Comparison of ENCODE assay signal across 10 cellular contexts in genomic region chr11:118448294-118448693, GRCh38. TPM values are rescaled to one million over a fixed set of nuclear protein-coding genes. Genes with fewer than 3 reads are reported as not detected.
DNase-seq lines count a peak whose midpoint lies in the region; ATAC-seq and TF ChIP-seq lines count a peak whose summit lies in the region.
"Had no signal": no experiment of that assay in that cellular context is flagged by ENCODE, and none has a peak within 500 bp of the region (broad histone marks: within the 10 kb centered on the region; RNA-seq: fewer than 3 reads in every experiment).

No MANE protein-coding gene starts in this region.

- H3K4me1 ChIP-seq in heart left ventricle = peaks cover 0 to 30% (median 11%) of the 10 kb centered on the region in 12 donors

- DNase-seq in fibroblast of gingiva (ENCODE audit: low read depth) = peak; percentile 26
- no peak for DNase-seq in COLO829 (ENCODE audit: low spot score)
- DNase-seq in NCI-H774 (lab: John Stamatoyannopoulos, UW) = no peak
- no peak for DNase-seq in NK-92 treated with Interleukin-12 subunit alpha and Interleukin-12 subunit beta, amount 100 ng/mL, for 24 hours (lab: John Stamatoyannopoulos, UW)
- no peak for DNase-seq in heart left ventricle
- DNase-seq: mucosa of descending colon, NCI-H2081 had no signal

- no peak overlapping the region for H3K4me3 ChIP-seq in heart left ventricle
- H3K4me3 ChIP-seq: mucosa of descending colon had no signal

- H3K27ac ChIP-seq in heart left ventricle = no peak overlapping the region

- peaks cover 0 to 23% (median 12%) of the 10 kb centered on the region in 9 donors for H3K36me3 ChIP-seq in heart left ventricle

- peak; percentile 59 for ATAC-seq in GM18508 (IDR thresholded peaks at IDR 0.05; ENCODE audit: insufficient read depth, unreplicated experiment)
- peak; percentile 61 for ATAC-seq in GM21528 (IDR thresholded peaks at IDR 0.05; ENCODE audit: low FRiP score, unreplicated experiment)
- peak; percentile 67 for ATAC-seq in HG03457 (IDR thresholded peaks at IDR 0.05; ENCODE audit: unreplicated experiment)
- ATAC-seq in heart left ventricle = no peak
- ATAC-seq: mucosa of descending colon had no signal

- intact Hi-C loops in heart left ventricle (cut with DNase I) = no loop called here

- TF ChIP-seq POLR2A in heart left ventricle (IDR thresholded peaks at IDR 0.05) = no peak

- H3K9me3 ChIP-seq in heart left ventricle = no peaks in the 10 kb centered on the region
- H3K9me3 ChIP-seq: mucosa of descending colon had no signal

- no peaks in the 10 kb centered on the region for H3K27me3 ChIP-seq in heart left ventricle

- TF ChIP-seq CTCF in heart left ventricle (IDR thresholded peaks at IDR 0.05) = no peak

RNA-seq across cellular contexts. Expression of gene KMT2A, which starts 12.0 kb away (rescaled TPM):
- 100 to 1,000 TPM in 1 of 9 donors, 10 to 100 TPM in 8; 16.5 to 117 (median 41.5) TPM for total RNA-seq in heart left ventricle
- polyA plus RNA-seq in heart left ventricle = 10 to 100 TPM in 1 of 2 donors, 1 to 10 TPM in 1; 9.9 to 17.6 TPM

RNA-seq across cellular contexts. Expression of gene ATP5MG, which starts 46.9 kb away (rescaled TPM):
- 100 to 1,000 TPM in 8 of 9 donors, 10 to 100 TPM in 1; 96.4 to 702 (median 559) TPM for total RNA-seq in heart left ventricle
- polyA plus RNA-seq in heart left ventricle = 100 to 1,000 TPM; 299 to 843 TPM

Comparison
In these comparisons a context has a peak if more than half of its experiments do, and no peak if none do; other contexts are left out.
1. ATAC-seq: peak in GM18508 (single experiment), GM21528 (single experiment) and HG03457 (single experiment); none in heart left ventricle (0 of 4).